In genomic region chr16:73066321-73066926, GRCh38 we compare ENCODE assay signal across 10 cellular contexts. TPM values are rescaled to one million over a fixed set of nuclear protein-coding genes. Genes with fewer than 3 reads are reported as not detected.
DNase-seq lines count a peak whose midpoint lies in the region; ATAC-seq lines count a peak whose summit lies in the region.
"Had no signal": no experiment of that assay in that cellular context is flagged by ENCODE, and none has a peak within 500 bp of the region (broad histone marks: within the 10 kb centered on the region; RNA-seq: fewer than 3 reads in every experiment).

No MANE protein-coding gene starts in this region.

- H2BK12ac ChIP-seq in trophoblast cell (ENCODE audit: low read length) = peak overlapping the region; percentile 56

- H3K9me3 ChIP-seq in trophoblast cell (ENCODE audit: insufficient read depth, low read depth, low read length) = peaks cover 2% of the 10 kb centered on the region

- peak; percentile 34 for ATAC-seq in stimulated activated naive CD8-positive, alpha-beta T cell treated with anti-CD3 and anti-CD28 coated beads, Interleukin-15, amount 100 ng/mL, for 72 hours
- ATAC-seq in stimulated activated naive CD8-positive, alpha-beta T cell treated with anti-CD3 and anti-CD28 coated beads, Interleukin-15, Interleukin-2, amounts not matched to agents 100 U/mL and 50 U/mL, for 24 hours = no peak
- ATAC-seq in GM19328 (IDR thresholded peaks at IDR 0.05; ENCODE audit: unreplicated experiment) = no peak
- ATAC-seq: effector memory CD8-positive, alpha-beta T cell had no signal

- H3K4me2 ChIP-seq in trophoblast cell (ENCODE audit: low read length) = peak overlapping the region; percentile 44

- no peak overlapping the region for H3K27ac ChIP-seq in trophoblast cell (ENCODE audit: low read depth, low read length)

- H3K79me2 ChIP-seq in trophoblast cell (ENCODE audit: control insufficient read depth, insufficient read depth, low read length, poor library complexity) = peaks cover 3% of the 10 kb centered on the region

- H3K4me3 ChIP-seq in iPS-11a (ENCODE audit: low read depth, low read length) (peak overlapping the region; percentile 17), trophoblast cell (ENCODE audit: low read depth, low read length) (no peak overlapping the region)

- H2BK5ac ChIP-seq in trophoblast cell (ENCODE audit: low read depth, low read length, poor library complexity) = no peak overlapping the region

- no peaks in the 10 kb centered on the region for H3K36me3 ChIP-seq in trophoblast cell (ENCODE audit: control insufficient read depth in 1 of 2, insufficient read depth in 2 of 2, low read length in 2 of 2)

- no peak overlapping the region for H3K27ac Mint-ChIP-seq in stimulated activated naive CD8-positive, alpha-beta T cell treated with anti-CD3 and anti-CD28 coated beads, Interleukin-15, amount 100 ng/mL, for 72 hours
- H3K27ac Mint-ChIP-seq: effector memory CD8-positive, alpha-beta T cell had no signal

- H3K9ac ChIP-seq in trophoblast cell (ENCODE audit: low read length) = no peak overlapping the region

- peaks cover 25% of the 10 kb centered on the region for H3K4me1 Mint-ChIP-seq in stimulated activated naive CD8-positive, alpha-beta T cell treated with anti-CD3 and anti-CD28 coated beads, Interleukin-15, amount 100 ng/mL, for 72 hours

- H2AK5ac ChIP-seq in trophoblast cell (ENCODE audit: low read length) = peak overlapping the region; percentile 13

- peaks cover 14% of the 10 kb centered on the region for H3K79me1 ChIP-seq in trophoblast cell (ENCODE audit: low read length)

- no peaks in the 10 kb centered on the region for H3K9me3 Mint-ChIP-seq in stimulated activated naive CD8-positive, alpha-beta T cell treated with anti-CD3 and anti-CD28 coated beads, Interleukin-15, amount 100 ng/mL, for 72 hours
- H3K9me3 Mint-ChIP-seq: effector memory CD8-positive, alpha-beta T cell had no signal

- WGBS in trophoblast cell (ENCODE audit: extremely low coverage, insufficient coverage, insufficient read length) = no CpG with 5 or more reads among the region's 49 CpGs

- H3K14ac ChIP-seq in trophoblast cell (ENCODE audit: low read length) = no peak overlapping the region

- H4K91ac ChIP-seq in trophoblast cell (ENCODE audit: low read depth, low read length) = no peak overlapping the region

- no peak overlapping the region for H3K23ac ChIP-seq in trophoblast cell (ENCODE audit: low read length)

- H3K27me3 ChIP-seq in trophoblast cell (ENCODE audit: insufficient read depth, low read length) = peaks cover 46% of the 10 kb centered on the region

- H3K4me3 Mint-ChIP-seq in stimulated activated naive CD8-positive, alpha-beta T cell treated with anti-CD3 and anti-CD28 coated beads, Interleukin-15, amount 100 ng/mL, for 72 hours = no peak overlapping the region
- H3K4me3 Mint-ChIP-seq: effector memory CD8-positive, alpha-beta T cell had no signal

- peak overlapping the region; percentile 26 for H4K8ac ChIP-seq in trophoblast cell (ENCODE audit: low read depth, low read length)

- no peak overlapping the region for H4K12ac ChIP-seq in trophoblast cell (ENCODE audit: low read depth, low read length)

- peaks cover 40 to 48% of the 10 kb centered on the region in 2 experiments for H3K4me1 ChIP-seq in trophoblast cell (ENCODE audit: control insufficient read depth in 1 of 2, insufficient read depth in 2 of 2, low read length in 2 of 2)

- H2AFZ ChIP-seq in trophoblast cell (ENCODE audit: insufficient read depth, low read length, poor library complexity) = peak overlapping the region; percentile 39

- peaks cover 100% of the 10 kb centered on the region for H3K27me3 Mint-ChIP-seq in stimulated activated naive CD8-positive, alpha-beta T cell treated with anti-CD3 and anti-CD28 coated beads, Interleukin-15, amount 100 ng/mL, for 72 hours

- no peak for DNase-seq in stimulated activated naive CD8-positive, alpha-beta T cell treated with anti-CD3 and anti-CD28 coated beads, Interleukin-15, amount 100 ng/mL, for 72 hours
- no peak for DNase-seq in stimulated activated naive CD8-positive, alpha-beta T cell treated with anti-CD3 and anti-CD28 coated beads, Interleukin-15, Interleukin-2, amounts not matched to agents 100 U/mL and 50 U/mL, for 24 hours
- DNase-seq in trophoblast cell (no peak), NCI-H2227 (lab: John Stamatoyannopoulos, UW; ENCODE audit: unreplicated experiment) (no peak), glomerular visceral epithelial cell (ENCODE audit: extremely low spot score) (no peak), T1000 (lab: John Stamatoyannopoulos, UW) (no peak)
- DNase-seq: effector memory CD8-positive, alpha-beta T cell; NCI-H146 had no signal

- no peak overlapping the region for H2BK120ac ChIP-seq in trophoblast cell (ENCODE audit: insufficient read depth, low read length, poor library complexity)

- no peak overlapping the region for H3K18ac ChIP-seq in trophoblast cell (ENCODE audit: low read length)

- peak overlapping the region; percentile 0 for H3K4ac ChIP-seq in trophoblast cell (ENCODE audit: low read depth, low read length)

RNA-seq across cellular contexts. Expression of gene ZFHX3, which starts 18.5 kb away (rescaled TPM):
- 36.4 and 36.5 TPM in 2 replicates for polyA plus RNA-seq in trophoblast cell (2013)
